28 cellular contexts compared by ENCODE assay signal in genomic region chr5:57324159-57324558, GRCh38.
A peak's percentile ranks its signal among the peaks of the same experiment; 100 is the strongest.
DNase-seq lines count a peak whose midpoint lies in the region; ATAC-seq, FAIRE-seq and TF ChIP-seq lines count a peak whose summit lies in the region.
"Had no signal": no experiment of that assay in that cellular context is flagged by ENCODE, and none has a peak within 500 bp of the region (broad histone marks: within the 10 kb centered on the region; RNA-seq: fewer than 3 reads in every experiment).

No MANE protein-coding gene starts in this region.

- H2BK12ac ChIP-seq in H1 (ENCODE audit: low read depth, low read length), result no peak overlapping the region

- H3K36me3 Mint-ChIP-seq in activated CD4-positive, alpha-beta memory T cell treated with anti-CD3 and anti-CD28 coated beads for 36 hours, result no peaks in the 10 kb centered on the region
- H3K36me3 Mint-ChIP-seq in activated CD4-positive, alpha-beta memory T cell treated with anti-CD3 and anti-CD28 coated beads, Interleukin-2, amount 10 ng/mL, durations not matched to agents 7 days and 5 days (ENCODE audit: low read depth), result no peaks in the 10 kb centered on the region
- H3K36me3 Mint-ChIP-seq in nephron (ENCODE audit: low read depth), result peaks cover 4% of the 10 kb centered on the region
- H3K36me3 Mint-ChIP-seq: CD8-positive, alpha-beta memory T cell; memory B cell; type B pancreatic cell had no signal

- H2BK20ac ChIP-seq in IMR-90 (ENCODE audit: low read depth, low read length), result peak overlapping the region; percentile 86
- no peak overlapping the region for H2BK20ac ChIP-seq in H1 (ENCODE audit: low read length)

- dilution Hi-C loops in IMR-90 (cut with HindIII; ENCODE audit: low sequenced_read_pairs, unreplicated experiment), result no loop called here

- peak overlapping the region; percentile 57; the same call in 1 of the 2 replicates for H3K23ac ChIP-seq in IMR-90 (ENCODE audit: low read depth, low read length)
- H3K23ac ChIP-seq in H1 (ENCODE audit: insufficient read length), result no peak overlapping the region

- no peaks in the 10 kb centered on the region for H3K23me2 ChIP-seq in H1 (ENCODE audit: low read depth, low read length)

- H4K8ac ChIP-seq in IMR-90 (ENCODE audit: low read depth in 2 of 2, low read length in 2 of 2), result peak overlapping the region; percentile 39 to 44; a peak in 3 of 4 replicates
- H4K8ac ChIP-seq in H1 (ENCODE audit: extremely low read depth, insufficient read depth, low read length), result no peak overlapping the region

- H3K9ac ChIP-seq in IMR-90 (ENCODE audit: low read depth, low read length) (peak overlapping the region; percentile 59), H1 (replicated peaks in 1 of 4; ENCODE audit: extremely low read depth in 1 of 4, low read depth in 3 of 4, low read length in 3 of 4) (no peak overlapping the region)

- H3K27ac Mint-ChIP-seq in activated CD4-positive, alpha-beta memory T cell treated with anti-CD3 and anti-CD28 coated beads for 36 hours, result peak overlapping the region; percentile 2
- H3K27ac Mint-ChIP-seq in activated CD4-positive, alpha-beta memory T cell treated with anti-CD3 and anti-CD28 coated beads, Interleukin-2, amount 10 ng/mL, durations not matched to agents 7 days and 5 days, result no peak overlapping the region
- peak overlapping the region; percentile 88 to 93 (median 92) for H3K27ac Mint-ChIP-seq in nephron
- H3K27ac Mint-ChIP-seq: B cell; endodermal cell; memory B cell; T-helper 1 cell treated with Interleukin-12 subunit alpha and Interleukin-12 subunit beta and Interleukin-4 antibody, amounts not matched to agents 30 μg/mL and 1 μg/mL, for 36 hours; type B pancreatic cell had no signal

- H3K36me3 ChIP-seq in IMR-90 (ENCODE audit: control insufficient read depth, insufficient read depth, low read length), result no peaks in the 10 kb centered on the region
- H3K36me3 ChIP-seq in H1 (ENCODE audit: control insufficient read depth in 2 of 4, insufficient read depth in 4 of 4, low read length in 3 of 4), result no peaks in the 10 kb centered on the region
- H3K36me3 ChIP-seq: esophagus squamous epithelium, gastroesophageal sphincter had no signal

- no peaks in the 10 kb centered on the region for H3K79me2 ChIP-seq in H1 (ENCODE audit: control insufficient read depth in 1 of 2, insufficient read depth in 2 of 2, low read length in 2 of 2)

- BruUV-seq in IMR-90 (replicated peaks; lab: Mats Ljungman, UMichigan), result no TSS peak

- no peak overlapping the region for H2AK9ac ChIP-seq in IMR-90 (replicated peaks; ENCODE audit: low read depth, low read length, poor library complexity)

- H2BK15ac ChIP-seq in IMR-90 (ENCODE audit: low read depth, low read length) (peak overlapping the region; percentile 73; the same call in 2 of the 3 replicates), H1 (ENCODE audit: low read length) (no peak overlapping the region)

- TF ChIP-seq EP300 in H1 (IDR thresholded peaks at IDR 0.05; ENCODE audit: borderline replicate concordance in 1 of 2, low read depth in 2 of 2, low read length in 2 of 2), result no peak

- H3K4me1 ChIP-seq in IMR-90 (ENCODE audit: control insufficient read depth, insufficient read depth, low read length), result peaks cover 16% of the 10 kb centered on the region
- H3K4me1 ChIP-seq in H1 (replicated peaks in 1 of 4; ENCODE audit: control insufficient read depth in 3 of 4, insufficient read depth in 4 of 4, low read length in 3 of 4), result no peaks in the 10 kb centered on the region
- H3K4me1 ChIP-seq: esophagus squamous epithelium, gastroesophageal sphincter had no signal

- H3K4ac ChIP-seq in IMR-90 (ENCODE audit: low read depth, low read length), result peak overlapping the region; percentile 68
- no peak overlapping the region for H3K4ac ChIP-seq in H1 (replicated peaks; ENCODE audit: insufficient read length, low read depth, low read length)

- TF ChIP-seq RAD21 in IMR-90 (IDR thresholded peaks at IDR 0.05; ENCODE audit: low read length) (no peak), H1 (IDR thresholded peaks at IDR 0.05 in 1 of 2, conservative IDR thresholded peaks at IDR 0.05 in 1 of 2; ENCODE audit: low read depth in 2 of 2, low read length in 2 of 2) (no peak)

- peak overlapping the region; percentile 46; the same call in 1 of the 2 replicates for H3K56ac ChIP-seq in IMR-90 (ENCODE audit: extremely low read depth, insufficient read depth, low read length)
- no peak overlapping the region for H3K56ac ChIP-seq in H1 (replicated peaks; ENCODE audit: insufficient read length, low read depth, low read length)

- no peak for TF ChIP-seq POLR2A in IMR-90 (IDR thresholded peaks at IDR 0.05; ENCODE audit: low read depth, low read length)
- TF ChIP-seq POLR2A in H1 (IDR thresholded peaks at IDR 0.05; ENCODE audit: control extremely low read depth in 1 of 2, low read depth in 2 of 2, low read length in 2 of 2), result no peak

- H2BK5ac ChIP-seq in IMR-90 (ENCODE audit: low read depth, low read length, poor library complexity, severe bottlenecking), result peak overlapping the region; percentile 53
- H2BK5ac ChIP-seq in H1 (ENCODE audit: low read depth, low read length), result no peak overlapping the region

- peak overlapping the region; percentile 89 for H4K5ac ChIP-seq in IMR-90 (ENCODE audit: low read depth, low read length)
- no peak overlapping the region for H4K5ac ChIP-seq in H1 (ENCODE audit: insufficient read length, low read depth, low read length)

- H3K79me1 ChIP-seq in IMR-90 (ENCODE audit: low read depth in 1 of 2, low read length in 2 of 2) (no peaks in the 10 kb centered on the region), H1 (ENCODE audit: low read depth, low read length) (no peaks in the 10 kb centered on the region)

- H3K9me3 ChIP-seq in IMR-90 (ENCODE audit: control insufficient read depth, insufficient read depth, low read length), result no peaks in the 10 kb centered on the region; the same call in 1 of the 2 replicates
- H3K9me3 ChIP-seq in H1 (ENCODE audit: insufficient read depth in 2 of 2, low read depth in 1 of 2, low read length in 1 of 2), result no peaks in the 10 kb centered on the region
- H3K9me3 ChIP-seq: A549, gastroesophageal sphincter had no signal

- POLR2A ChIA-PET in activated CD4-positive, alpha-beta memory T cell treated with anti-CD3 and anti-CD28 coated beads for 36 hours (lab: Charles Lee), result no interaction called here
- POLR2A ChIA-PET in activated CD4-positive, alpha-beta memory T cell treated with anti-CD3 and anti-CD28 coated beads, Interleukin-2, amount 10 ng/mL, durations not matched to agents 7 days and 5 days (lab: Charles Lee), result no interaction called here
- POLR2A ChIA-PET in IMR-90 (lab: Charles Lee; ENCODE audit: unreplicated experiment), result no interaction called here
- POLR2A ChIA-PET in H1 (lab: Charles Lee; ENCODE audit: partially characterized antibody), result interaction anchor here (1.2 kb wide), 1 partner anchor 13 kb away, joined by 5 read pairs; no protein-coding TSS in a partner anchor

- no peaks in the 10 kb centered on the region for H4K20me1 ChIP-seq in IMR-90 (ENCODE audit: insufficient read depth, low read length)
- no peaks in the 10 kb centered on the region for H4K20me1 ChIP-seq in H1 (replicated peaks in 1 of 2; ENCODE audit: control insufficient read depth in 1 of 2, insufficient read depth in 2 of 2, low read length in 2 of 2)

- peaks cover 15% of the 10 kb centered on the region for H3K4me1 Mint-ChIP-seq in activated CD4-positive, alpha-beta memory T cell treated with anti-CD3 and anti-CD28 coated beads for 36 hours (ENCODE audit: low read depth)
- H3K4me1 Mint-ChIP-seq in activated CD4-positive, alpha-beta memory T cell treated with anti-CD3 and anti-CD28 coated beads, Interleukin-2, amount 10 ng/mL, durations not matched to agents 7 days and 5 days, result peaks cover 8% of the 10 kb centered on the region
- peaks cover 36% of the 10 kb centered on the region for H3K4me1 Mint-ChIP-seq in nephron
- H3K4me1 Mint-ChIP-seq: B cell; CD8-positive, alpha-beta memory T cell; endodermal cell; H9; memory B cell had no signal

- H3K4me3 ChIP-seq in IMR-90 (ENCODE audit: insufficient read depth, low read depth, low read length) (no peak overlapping the region), H1 (ENCODE audit: extremely low read depth in 1 of 4, insufficient read depth in 2 of 4, low read depth in 3 of 4, low read length in 4 of 4) (no peak overlapping the region)
- H3K4me3 ChIP-seq: A549, esophagus squamous epithelium, gastroesophageal sphincter had no signal

- no CpG with 5 or more reads among the region's 4 CpGs for WGBS in IMR-90 (ENCODE audit: extremely low coverage in 2 of 2, insufficient read length in 1 of 2), 2 experiments
- 93% methylated on average over 4 of the region's 4 CpGs; no CpG with 5 or more reads in 1 of the 2 experiments for WGBS in H1 (ENCODE audit: extremely low coverage in 1 of 2, insufficient coverage in 1 of 2, insufficient read length in 1 of 2, insufficient replicate concordance in 2 of 2, low coverage in 1 of 2, low lambda C conversion rate in 2 of 2, missing lambda C conversion rate in 1 of 2), 2 experiments

- intact Hi-C loops in activated CD4-positive, alpha-beta memory T cell treated with anti-CD3 and anti-CD28 coated beads for 36 hours (cut with micrococcal nuclease), result loop anchor here (1.0 kb wide), 1 partner anchor 25 kb away; no protein-coding TSS in a partner anchor
- intact Hi-C loops in IMR-90 (cut with micrococcal nuclease), result no loop called here

- H3K27ac ChIP-seq in IMR-90 (ENCODE audit: insufficient read depth, low read length) (peak overlapping the region; percentile 86), H1 (ENCODE audit: low read depth, low read length) (no peak overlapping the region), substantia nigra (ENCODE audit: low read depth, low read length, poor library complexity, severe bottlenecking) (no peak overlapping the region)
- H3K27ac ChIP-seq: A549, esophagus squamous epithelium, gastroesophageal sphincter had no signal

- H3K4me2 ChIP-seq in IMR-90 (ENCODE audit: low read depth, low read length), result peak overlapping the region; percentile 44; the same call in 1 of the 2 replicates
- no peak overlapping the region for H3K4me2 ChIP-seq in H1 (ENCODE audit: insufficient read depth in 1 of 2, low read depth in 2 of 2, low read length in 2 of 2)
- H3K4me2 ChIP-seq: A549 had no signal

- H3K9me1 ChIP-seq in IMR-90 (ENCODE audit: insufficient read depth, low read length), result 0 out of 2 replicates have a peak, but pooled peaks cover 3% of the 10 kb centered on the region

- H4K91ac ChIP-seq in IMR-90 (ENCODE audit: insufficient read depth, low read depth, low read length), result peak overlapping the region; percentile 68
- H4K91ac ChIP-seq in H1 (replicated peaks; ENCODE audit: insufficient read length, low read length), result no peak overlapping the region

- DNase-seq in activated CD4-positive, alpha-beta memory T cell treated with anti-CD3 and anti-CD28 coated beads for 36 hours, result peak; percentile 31
- no peak for DNase-seq in activated CD4-positive, alpha-beta memory T cell treated with anti-CD3 and anti-CD28 coated beads, Interleukin-2, amount 10 ng/mL, durations not matched to agents 7 days and 5 days
- DNase-seq in IMR-90, result peak; percentile 61
- DNase-seq in H1 (ENCODE audit: low read depth in 1 of 2, low spot score in 2 of 2), result no peak
- no peak for DNase-seq in DMS 273 treated with DMSO at 0.1 percent for 48 hours (lab: John Stamatoyannopoulos, UW)
- no peak for DNase-seq in dermis blood vessel endothelial cell
- DNase-seq in substantia nigra (lab: John Stamatoyannopoulos, UW), result no peak
- DNase-seq: CD8-positive, alpha-beta memory T cell; central memory CD4-positive, alpha-beta T cell; DMS53; esophagus squamous epithelium; GDM1; H9; hypothalamus; NCI-H1105; NCI-H2029 treated with DMSO at 0.1 percent for 48 hours; NCI-H82; small intestine had no signal

- H2AK5ac ChIP-seq in IMR-90 (ENCODE audit: low read depth, low read length), result 0 out of 2 replicates have a peak overlapping the region, but pooled peaks have one; percentile 38
- H2AK5ac ChIP-seq in H1 (ENCODE audit: low read depth, low read length), result no peak overlapping the region

- peak overlapping the region; percentile 12 for H2AFZ ChIP-seq in IMR-90 (replicated peaks; ENCODE audit: low read length, poor library complexity)
- peak overlapping the region; percentile 12; the same call in 1 of the 2 replicates for H2AFZ ChIP-seq in H1 (ENCODE audit: low read length)

- H3K14ac ChIP-seq in IMR-90 (replicated peaks; ENCODE audit: low read depth, low read length), result peak overlapping the region; percentile 10; the same call in 1 of the 2 replicates
- H3K14ac ChIP-seq in H1 (ENCODE audit: insufficient read length), result no peak overlapping the region

- peak; percentile 74 for ATAC-seq in IMR-90 (ENCODE audit: low read depth)
- ATAC-seq: A549, gastroesophageal sphincter, left lobe of liver had no signal

- H3K27me3 ChIP-seq in IMR-90 (ENCODE audit: control insufficient read depth, insufficient read depth, low read length) (no peaks in the 10 kb centered on the region), H1 (replicated peaks in 1 of 4; ENCODE audit: control insufficient read depth in 3 of 4, extremely low read depth in 1 of 4, insufficient read depth in 3 of 4, low read length in 3 of 4) (no peaks in the 10 kb centered on the region)
- H3K27me3 ChIP-seq: esophagus squamous epithelium, gastroesophageal sphincter had no signal

- peak overlapping the region; percentile 67 for H2BK120ac ChIP-seq in IMR-90 (ENCODE audit: low read depth, low read length)
- H2BK120ac ChIP-seq in H1 (replicated peaks; ENCODE audit: low read depth, low read length), result no peak overlapping the region

- H3K9me3 Mint-ChIP-seq in activated CD4-positive, alpha-beta memory T cell treated with anti-CD3 and anti-CD28 coated beads for 36 hours, result no peaks in the 10 kb centered on the region
- no peaks in the 10 kb centered on the region for H3K9me3 Mint-ChIP-seq in activated CD4-positive, alpha-beta memory T cell treated with anti-CD3 and anti-CD28 coated beads, Interleukin-2, amount 10 ng/mL, durations not matched to agents 7 days and 5 days
- H3K9me3 Mint-ChIP-seq in nephron, result peaks cover 4% of the 10 kb centered on the region
- H3K9me3 Mint-ChIP-seq: H9 had no signal

- FAIRE-seq in H1 (lab: Jason Lieb, UNC), result no peak
- FAIRE-seq: A549, astrocyte, small intestine had no signal

- H3K18ac ChIP-seq in IMR-90 (ENCODE audit: low read depth, low read length) (peak overlapping the region; percentile 93), H1 (ENCODE audit: extremely low read depth, low read length) (no peak overlapping the region)

- in situ Hi-C loops in IMR-90 (cut with MboI; ENCODE audit: low sequenced_read_pairs), result no loop called here

- H3K27me3 Mint-ChIP-seq in activated CD4-positive, alpha-beta memory T cell treated with anti-CD3 and anti-CD28 coated beads for 36 hours, result no peaks in the 10 kb centered on the region
- no peaks in the 10 kb centered on the region for H3K27me3 Mint-ChIP-seq in activated CD4-positive, alpha-beta memory T cell treated with anti-CD3 and anti-CD28 coated beads, Interleukin-2, amount 10 ng/mL, durations not matched to agents 7 days and 5 days
- no peaks in the 10 kb centered on the region for H3K27me3 Mint-ChIP-seq in nephron (ENCODE audit: low read depth)
- H3K27me3 Mint-ChIP-seq: type B pancreatic cell had no signal

- H3K4me3 Mint-ChIP-seq in activated CD4-positive, alpha-beta memory T cell treated with anti-CD3 and anti-CD28 coated beads for 36 hours, result no peak overlapping the region
- H3K4me3 Mint-ChIP-seq in activated CD4-positive, alpha-beta memory T cell treated with anti-CD3 and anti-CD28 coated beads, Interleukin-2, amount 10 ng/mL, durations not matched to agents 7 days and 5 days, result no peak overlapping the region
- no peak overlapping the region for H3K4me3 Mint-ChIP-seq in nephron
- H3K4me3 Mint-ChIP-seq: B cell; CD8-positive, alpha-beta memory T cell; endodermal cell; H9; memory B cell; T-helper 1 cell treated with Interleukin-12 subunit alpha and Interleukin-12 subunit beta and Interleukin-4 antibody, amounts not matched to agents 30 μg/mL and 1 μg/mL, for 36 hours; type B pancreatic cell had no signal

- TF ChIP-seq CTCF in IMR-90 (conservative IDR thresholded peaks at IDR 0.05; ENCODE audit: low read depth, low read length) (no peak), H1 (IDR thresholded peaks at IDR 0.05; ENCODE audit: control extremely low read depth in 1 of 3, insufficient read depth in 1 of 3, low read depth in 1 of 3, low read length in 3 of 3) (no peak), nephron (IDR thresholded peaks at IDR 0.05; ENCODE audit: unreplicated experiment in 3 of 3) (no peak)

- CTCF ChIA-PET in activated CD4-positive, alpha-beta memory T cell treated with anti-CD3 and anti-CD28 coated beads for 36 hours (lab: Charles Lee), result interaction anchor here (1.1 to 2.3 kb wide), 2 partner anchors 14 to 22 kb away, joined by 4 to 6 read pairs; no protein-coding TSS in a partner anchor
- CTCF ChIA-PET in activated CD4-positive, alpha-beta memory T cell treated with anti-CD3 and anti-CD28 coated beads, Interleukin-2, amount 10 ng/mL, durations not matched to agents 7 days and 5 days (lab: Charles Lee), result interaction anchor here (1.6 kb wide), 1 partner anchor 176 kb away, joined by 4 read pairs; no protein-coding TSS in a partner anchor
- CTCF ChIA-PET in IMR-90 (lab: Yijun Ruan, JAX) (no interaction called here), H1 (lab: Charles Lee; ENCODE audit: partially characterized antibody) (interaction anchor here (0.5 to 10.0 kb wide), 4 partner anchors 16 to 213 kb away, joined by 3 to 69 read pairs (median 14); no protein-coding TSS in a partner anchor)

Comparison
In these comparisons a context has a peak if more than half of its experiments do, and no peak if none do; other contexts are left out.
1. DNase-seq: peak in activated CD4-positive, alpha-beta memory T cell treated with anti-CD3 and anti-CD28 coated beads for 36 hours (single experiment) and IMR-90 (single experiment); none in activated CD4-positive, alpha-beta memory T cell treated with anti-CD3 and anti-CD28 coated beads, Interleukin-2, amount 10 ng/mL, durations not matched to agents 7 days and 5 days (single experiment), H1 (0 of 2), DMS 273 treated with DMSO at 0.1 percent for 48 hours (single experiment), dermis blood vessel endothelial cell (single experiment) and substantia nigra (0 of 49).